Comparison of ENCODE assay signal across 8 cellular contexts in genomic region chr6:134063966-134064445, GRCh38. TPM values are rescaled to one million over a fixed set of nuclear protein-coding genes. Genes with fewer than 3 reads are reported as not detected.
DNase-seq lines count a peak whose midpoint lies in the region; TF ChIP-seq lines count a peak whose summit lies in the region.

No MANE protein-coding gene starts in this region.

- H3K9me3 ChIP-seq in MM.1S (replicated peaks; ENCODE audit: insufficient read depth, low read length): no peaks in the 10 kb centered on the region

- H3K27ac ChIP-seq in MM.1S (ENCODE audit: low read length): no peak overlapping the region

- H3K79me2 ChIP-seq in MM.1S (ENCODE audit: low read length): no peaks in the 10 kb centered on the region

- no peaks in the 10 kb centered on the region for H3K9me2 ChIP-seq in MM.1S (replicated peaks; ENCODE audit: insufficient read depth, low read length)

- H2AFZ ChIP-seq in MM.1S (ENCODE audit: low read length): no peak overlapping the region

- peak; percentile 68 for DNase-seq in GM10266 (ENCODE audit: extremely low spot score)
- DNase-seq in H7: peak; percentile 66
- DNase-seq in MM.1S: peak; percentile 59
- DNase-seq in SHP77 treated with DMSO at 0.1 percent for 48 hours (lab: John Stamatoyannopoulos, UW): peak; percentile 61
- DNase-seq in activated naive CD4-positive, alpha-beta T cell treated with Interleukin-2 at 50 U/mL for 16 hours: peak; percentile 55
- DNase-seq in globus pallidus (ENCODE audit: low spot score): peak; percentile 94
- peak in 9 of 10 donors; percentile 36 to 94 (median 71) for DNase-seq in posterior cingulate gyrus
- no peak for DNase-seq in NCI-H1048 (lab: John Stamatoyannopoulos, UW)

- H3K4me2 ChIP-seq in MM.1S (ENCODE audit: low read depth, low read length): no peak overlapping the region

- intact Hi-C loops in posterior cingulate gyrus (cut with DNase I): loop anchor here (1.0 to 10.0 kb wide), 3 partner anchors 33 to 139 kb away; no protein-coding TSS in a partner anchor

- H3K36me3 ChIP-seq in H7 (replicated peaks; ENCODE audit: control insufficient read depth, insufficient read depth, low read length) (no peaks in the 10 kb centered on the region), MM.1S (replicated peaks; ENCODE audit: insufficient read depth, low read length) (no peaks in the 10 kb centered on the region)

- H3K4me3 ChIP-seq in H7 (ENCODE audit: insufficient read depth, low read depth, low read length): no peak overlapping the region
- H3K4me3 ChIP-seq in MM.1S (ENCODE audit: low read length): no peak overlapping the region

- H3K9ac ChIP-seq in MM.1S (ENCODE audit: low read length): no peak overlapping the region

- peaks cover 14% of the 10 kb centered on the region for H3K4me1 ChIP-seq in MM.1S (ENCODE audit: low read length)

- H3K27me3 ChIP-seq in H7 (ENCODE audit: control insufficient read depth, insufficient read depth, low read length) (no peaks in the 10 kb centered on the region), MM.1S (replicated peaks; ENCODE audit: insufficient read depth, low read length) (no peaks in the 10 kb centered on the region)

- TF ChIP-seq CTCF in GM10266 (IDR thresholded peaks at IDR 0.05; ENCODE audit: control insufficient read depth, insufficient read depth, low read depth, missing control alignments): peak; percentile 89
- TF ChIP-seq CTCF in MM.1S (IDR thresholded peaks at IDR 0.05; ENCODE audit: low read length): peak; percentile 82

- peaks cover 8% of the 10 kb centered on the region for H3F3A ChIP-seq in MM.1S (ENCODE audit: insufficient read depth, low read length)

- H4K20me1 ChIP-seq in MM.1S (ENCODE audit: insufficient read depth, low read length): no peaks in the 10 kb centered on the region

RNA-seq across cellular contexts. Expression of gene SLC2A12, which starts 11.6 kb away (rescaled TPM):
- total RNA-seq in H7 (2014; rRNA removed; shearing (Covaris generic)): 2.0 and 3.0 TPM in 2 replicates
